Comparison of ENCODE assay signal across 8 cellular contexts in the genomic region with DNA sequence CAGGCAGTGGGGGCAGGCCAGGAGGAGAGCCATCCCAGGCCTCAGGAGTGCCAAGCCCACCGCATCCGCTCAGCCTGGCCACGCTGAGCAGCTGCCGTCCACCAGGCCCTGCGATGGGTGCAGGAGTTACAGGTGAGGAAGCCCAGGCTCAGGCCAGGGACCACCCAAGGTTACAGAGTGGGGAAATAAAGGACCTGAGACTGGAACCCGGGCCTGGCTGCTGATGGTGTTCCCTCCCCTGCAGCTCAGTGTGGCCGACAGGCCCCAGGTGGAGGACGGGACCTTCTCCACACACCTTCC. TPM values are rescaled to one million over a fixed set of nuclear protein-coding genes. Genes with fewer than 3 reads are reported as not detected.
"Had no signal": no experiment of that assay in that cellular context is flagged by ENCODE, and none has a peak within 500 bp of the region (broad histone marks: within the 10 kb centered on the region; RNA-seq: fewer than 3 reads in every experiment).

No MANE protein-coding gene starts in this region.

- H3K9ac ChIP-seq: GM23248 had no signal

- FAIRE-seq: H54, HTR-8/SVneo, K562 had no signal

- DNase-seq: GM23248, GOT3, H9, HCEC 1CT, IMR-90 had no signal

- H3K4me3 ChIP-seq: GM23248, K562 had no signal

- H3K27ac ChIP-seq: GM23248 had no signal

RNA-seq across cellular contexts. Expression of a gene that starts 48.9 kb away (rescaled TPM):
- total RNA-seq: GM23248, H9, IMR-90, K562 had no signal
- polyA plus RNA-seq: GM23248, IMR-90, K562 had no signal
